In the genomic region with DNA sequence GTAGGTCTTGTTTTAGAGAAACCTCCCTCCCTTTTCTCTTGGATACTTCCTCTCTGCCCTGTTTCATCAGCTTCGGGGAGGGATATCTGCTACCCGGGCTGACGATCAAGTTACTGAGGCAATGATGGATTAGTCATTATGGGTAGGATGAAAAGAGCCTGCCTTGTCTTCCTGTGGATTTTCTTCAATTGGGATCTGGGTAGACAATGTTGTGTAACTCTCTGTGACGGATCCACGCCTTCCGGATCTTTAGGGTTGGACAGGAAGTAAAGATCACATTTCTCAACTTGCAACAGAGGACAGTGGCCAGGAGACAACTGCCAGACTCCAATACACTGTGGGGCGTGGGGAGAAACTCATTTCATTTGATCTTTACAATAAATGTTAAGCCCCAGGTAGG, we compare ENCODE assay signal across 11 cellular contexts. TPM values are rescaled to one million over a fixed set of nuclear protein-coding genes. Genes with fewer than 3 reads are reported as not detected.
DNase-seq lines count a peak whose midpoint lies in the region; ATAC-seq, FAIRE-seq and TF ChIP-seq lines count a peak whose summit lies in the region.
"Had no signal": no experiment of that assay in that cellular context is flagged by ENCODE, and none has a peak within 500 bp of the region (broad histone marks: within the 10 kb centered on the region; RNA-seq: fewer than 3 reads in every experiment).

No MANE protein-coding gene starts in this region.

- WGBS in K562 (ENCODE audit: insufficient coverage, low coverage, missing lambda C conversion rate): 18% methylated on average over 7 of the region's 7 CpGs

- H2AFZ ChIP-seq in K562 (ENCODE audit: low read depth, low read length): no peak overlapping the region

- ATAC-seq in K562 (peak; percentile 31), upper lobe of right lung (peak; percentile 87), GM18517 (IDR thresholded peaks at IDR 0.05; ENCODE audit: unreplicated experiment) (no peak), GM18858 (IDR thresholded peaks at IDR 0.05; ENCODE audit: unreplicated experiment) (no peak), GM19023 (IDR thresholded peaks at IDR 0.05; ENCODE audit: unreplicated experiment) (no peak)
- ATAC-seq: naive thymus-derived CD8-positive, alpha-beta T cell had no signal

- H3K9me3 ChIP-seq in K562 (replicated peaks; ENCODE audit: control insufficient read depth, insufficient read depth, low read depth, low read length) (no peaks in the 10 kb centered on the region), upper lobe of right lung (no peaks in the 10 kb centered on the region)

- H3K9ac ChIP-seq in K562 (ENCODE audit: insufficient read depth in 1 of 2, low read depth in 2 of 2, low read length in 2 of 2): no peak overlapping the region

- no peak for TF ChIP-seq RAD21 in K562 (CRISPR knock-in tag; conservative IDR thresholded peaks at IDR 0.05 in 1 of 2, IDR thresholded peaks at IDR 0.05 in 1 of 2)

- H3K4me1 ChIP-seq in K562 (replicated peaks in 1 of 2; ENCODE audit: control insufficient read depth in 2 of 2, insufficient read depth in 2 of 2, low read length in 2 of 2) (peaks cover 5 to 16% of the 10 kb centered on the region in 2 experiments; a peak in 3 of 5 replicates), upper lobe of right lung (no peaks in the 10 kb centered on the region)

- TF ChIP-seq CTCF in K562 (IDR thresholded peaks at IDR 0.05 in 2 of 3, conservative IDR thresholded peaks at IDR 0.05 in 1 of 3; ENCODE audit: insufficient read depth in 2 of 3, low read depth in 1 of 3, low read length in 3 of 3) (no peak), kidney epithelial cell (IDR thresholded peaks at IDR 0.05; ENCODE audit: insufficient read depth, low read length, poor library complexity, severe bottlenecking) (no peak), upper lobe of right lung (IDR thresholded peaks at IDR 0.05) (no peak)

- no peak overlapping the region for H3K4me2 ChIP-seq in K562 (ENCODE audit: insufficient read depth, low read length)

- H3K36me3 ChIP-seq in K562 (ENCODE audit: control insufficient read depth, insufficient read depth, low read length) (no peaks in the 10 kb centered on the region), kidney epithelial cell (ENCODE audit: control insufficient read depth, insufficient read depth, low read length) (no peaks in the 10 kb centered on the region), upper lobe of right lung (no peaks in the 10 kb centered on the region)

- peaks cover 5% of the 10 kb centered on the region for H4K20me1 ChIP-seq in K562 (replicated peaks; ENCODE audit: control insufficient read depth, insufficient read depth, low read length)

- H3K79me2 ChIP-seq in K562 (ENCODE audit: control insufficient read depth, insufficient read depth, low read length): no peaks in the 10 kb centered on the region

- BruUV-seq in K562 (replicated peaks; lab: Mats Ljungman, UMichigan): no TSS peak

- no peak overlapping the region for H3K4me3 ChIP-seq in K562
- H3K4me3 ChIP-seq in kidney epithelial cell (ENCODE audit: low read depth, low read length): no peak overlapping the region
- no peak overlapping the region for H3K4me3 ChIP-seq in upper lobe of right lung

- CTCF ChIA-PET in K562 (lab: Yijun Ruan, JAX; ENCODE audit: low intra/inter-chr PET ratio): no interaction called here

- FAIRE-seq in K562 (lab: Jason Lieb, UNC): no peak

- DNase-seq in LoVo (ENCODE audit: low spot score): peak; percentile 23
- no peak for DNase-seq in K562 (ENCODE audit: extremely low read depth in 1 of 4, low spot score in 3 of 4)
- DNase-seq in kidney epithelial cell (ENCODE audit: low read depth): peak; percentile 61
- DNase-seq in upper lobe of right lung: no peak
- DNase-seq: activated CD4-positive, alpha-beta T cell treated with anti-CD3 and anti-CD28 coated beads, Interleukin-2, amount 50 U/mL, for 4 hours; naive thymus-derived CD8-positive, alpha-beta T cell; NCI-H2171; stimulated activated CD8-positive, alpha-beta memory T cell treated with anti-CD3 and anti-CD28 coated beads, Interleukin-4, amount 100 ng/mL, for 48 hours had no signal

- no peak for TF ChIP-seq EP300 in K562 (IDR thresholded peaks at IDR 0.05; ENCODE audit: low read length)

- no peak for TF ChIP-seq POLR2A in K562 (conservative IDR thresholded peaks at IDR 0.05)

- POLR2A ChIA-PET in K562 (lab: Yijun Ruan, JAX): interaction anchor here (0.7 to 0.9 kb wide), 2 partner anchors 9 to 33 kb away, joined by 3 to 4 read pairs; no protein-coding TSS in a partner anchor

- H3K9me1 ChIP-seq in K562 (ENCODE audit: control insufficient read depth, insufficient read depth, low read length): no peaks in the 10 kb centered on the region

- H3K27ac ChIP-seq in K562 (ENCODE audit: extremely low read depth, low read depth, low read length): no peak overlapping the region
- H3K27ac ChIP-seq in upper lobe of right lung: no peak overlapping the region

- intact Hi-C loops in K562 (cut with micrococcal nuclease) (loop anchor here (2.0 kb wide), 1 partner anchor 34 kb away; no protein-coding TSS in a partner anchor), upper lobe of right lung (cut with DNase I) (no loop called here)

- peaks cover 3 to 18% of the 10 kb centered on the region in 2 experiments; a peak in 4 of 5 replicates for H3K27me3 ChIP-seq in K562 (ENCODE audit: control insufficient read depth in 2 of 2, insufficient read depth in 2 of 2, low read length in 2 of 2)
- H3K27me3 ChIP-seq in kidney epithelial cell (ENCODE audit: control insufficient read depth, insufficient read depth, low read length): no peaks in the 10 kb centered on the region
- H3K27me3 ChIP-seq in upper lobe of right lung: no peaks in the 10 kb centered on the region

- in situ Hi-C loops in K562 (cut with MboI): loop anchor here (5.0 kb wide), 1 partner anchor 36 kb away; no protein-coding TSS in a partner anchor

RNA-seq across cellular contexts. Expression of a gene that starts 11.3 kb away (rescaled TPM):
- total RNA-seq in K562 (2011; cell fraction: chromatin; rRNA removed; ENCODE audit: low replicate concordance): 0.16 TPM in 1 of 2 replicates, not detected in the other
- total RNA-seq in K562 (2011; cell fraction: nucleolus; rRNA removed): under 0.01 TPM in 2 replicates
- 0.07 and 0.08 TPM in 2 replicates for total RNA-seq in K562 (2011; cell fraction: nucleoplasm; rRNA removed)
- total RNA-seq in K562 (2014; rRNA removed) (0.05 TPM in 1 of 2 replicates, not detected in the other), K562 (2014; rRNA removed; fragmentation: Illumina TruSeq; extraction: Trizol) (not detected in 2 replicates), K562 (2015; rRNA removed; fragmentation: Illumina TruSeq; extraction: Trizol) (not detected in 2 replicates), K562 (2021) (0.02 and 0.09 TPM in 2 replicates), kidney epithelial cell (1.6 and 2.4 TPM in 2 replicates), upper lobe of right lung (0.09 TPM)
- polyA plus RNA-seq in K562 (2011; rRNA removed) (0.01 TPM in 1 of 2 replicates, not detected in the other), K562 (2014; fragmentation: Illumina TruSeq; extraction: Trizol) (not detected in 2 replicates), K562 (2014; fragmentation: Nextera tagmentation; extraction: Ambion mirVana) (not detected), K562 (2014; rRNA removed) (not detected in 2 replicates)
- 0.04 TPM in 1 of 2 replicates, not detected in the other for polyA plus RNA-seq in K562 (2011; cell fraction: cytosol; rRNA removed)
- polyA plus RNA-seq in K562 (2011; cell fraction: nucleus; rRNA removed): not detected in 2 replicates
- polyA plus RNA-seq in K562 (2012): not detected in 2 replicates
- polyA minus RNA-seq in K562 (2011; rRNA and poly(A)+ RNA removed): 0.04 TPM in 1 of 2 replicates, not detected in the other
- not detected in 2 replicates for polyA minus RNA-seq in K562 (2011; cell fraction: cytosol; rRNA and poly(A)+ RNA removed)
- polyA minus RNA-seq in K562 (2011; cell fraction: nucleus; rRNA and poly(A)+ RNA removed): 0.11 and 0.13 TPM in 2 replicates
- total RNA-seq: naive thymus-derived CD8-positive, alpha-beta T cell had no signal
- polyA plus RNA-seq: naive thymus-derived CD8-positive, alpha-beta T cell had no signal

RNA-seq across cellular contexts. Expression of a gene that starts 29.3 kb away (rescaled TPM):
- total RNA-seq in K562 (2011; cell fraction: chromatin; rRNA removed; ENCODE audit: low replicate concordance): 0.48 and 0.88 TPM in 2 replicates
- total RNA-seq in K562 (2011; cell fraction: nucleolus; rRNA removed): 0.26 and 0.50 TPM in 2 replicates
- 0.59 and 0.76 TPM in 2 replicates for total RNA-seq in K562 (2011; cell fraction: nucleoplasm; rRNA removed)
- total RNA-seq in K562 (2014; rRNA removed) (not detected in 2 replicates), K562 (2014; rRNA removed; fragmentation: Illumina TruSeq; extraction: Trizol) (not detected in 2 replicates), K562 (2015; rRNA removed; fragmentation: Illumina TruSeq; extraction: Trizol) (0.07 TPM in 1 of 2 replicates, not detected in the other), K562 (2021) (0.18 and 0.20 TPM in 2 replicates), kidney epithelial cell (0.07 TPM in 1 of 2 replicates, not detected in the other), upper lobe of right lung (not detected)
- polyA plus RNA-seq in K562 (2011; rRNA removed) (0.06 and 0.09 TPM in 2 replicates), K562 (2014; fragmentation: Illumina TruSeq; extraction: Trizol) (0.40 TPM in 1 of 2 replicates, not detected in the other), K562 (2014; fragmentation: Nextera tagmentation; extraction: Ambion mirVana) (not detected), K562 (2014; rRNA removed) (0.05 and 0.21 TPM in 2 replicates)
- 0.03 and 0.19 TPM in 2 replicates for polyA plus RNA-seq in K562 (2011; cell fraction: cytosol; rRNA removed)
- polyA plus RNA-seq in K562 (2011; cell fraction: nucleus; rRNA removed): 0.34 and 0.58 TPM in 2 replicates
- not detected in 2 replicates for polyA plus RNA-seq in K562 (2012)
- 0.07 and 0.09 TPM in 2 replicates for polyA minus RNA-seq in K562 (2011; rRNA and poly(A)+ RNA removed)
- not detected in 2 replicates for polyA minus RNA-seq in K562 (2011; cell fraction: cytosol; rRNA and poly(A)+ RNA removed)
- polyA minus RNA-seq in K562 (2011; cell fraction: nucleus; rRNA and poly(A)+ RNA removed): 0.22 TPM in 1 of 2 replicates, not detected in the other
- total RNA-seq: naive thymus-derived CD8-positive, alpha-beta T cell had no signal
- polyA plus RNA-seq: naive thymus-derived CD8-positive, alpha-beta T cell had no signal

RNA-seq across cellular contexts. Expression of a gene that starts 42.1 kb away (rescaled TPM):
- 30.7 and 44.8 TPM in 2 replicates for total RNA-seq in K562 (2011; cell fraction: chromatin; rRNA removed; ENCODE audit: low replicate concordance)
- 22.4 and 25.5 TPM in 2 replicates for total RNA-seq in K562 (2011; cell fraction: nucleolus; rRNA removed)
- total RNA-seq in K562 (2011; cell fraction: nucleoplasm; rRNA removed): 32.1 and 44.1 TPM in 2 replicates
- 11.3 and 15.0 TPM in 2 replicates for total RNA-seq in K562 (2014; rRNA removed)
- total RNA-seq in K562 (2014; rRNA removed; fragmentation: Illumina TruSeq; extraction: Trizol): 17.6 and 18.2 TPM in 2 replicates
- total RNA-seq in K562 (2015; rRNA removed; fragmentation: Illumina TruSeq; extraction: Trizol): 18.4 and 19.0 TPM in 2 replicates
- 16.6 and 18.0 TPM in 2 replicates for total RNA-seq in K562 (2021)
- 28.3 and 30.2 TPM in 2 replicates for polyA plus RNA-seq in K562 (2011; rRNA removed)
- polyA plus RNA-seq in K562 (2011; cell fraction: cytosol; rRNA removed): 11.9 and 20.5 TPM in 2 replicates
- 13.3 and 13.8 TPM in 2 replicates for polyA plus RNA-seq in K562 (2011; cell fraction: nucleus; rRNA removed)
- polyA plus RNA-seq in K562 (2012): 9.2 and 10.2 TPM in 2 replicates
- 9.2 and 11.2 TPM in 2 replicates for polyA plus RNA-seq in K562 (2014; fragmentation: Illumina TruSeq; extraction: Trizol)
- 1 to 10 TPM; 6.1 to 7.3 TPM for polyA plus RNA-seq in K562 (2014; fragmentation: Nextera tagmentation; extraction: Ambion mirVana)
- polyA plus RNA-seq in K562 (2014; rRNA removed): 10.0 and 10.2 TPM in 2 replicates
- 27.1 and 27.2 TPM in 2 replicates for polyA minus RNA-seq in K562 (2011; rRNA and poly(A)+ RNA removed)
- 10.6 and 13.2 TPM in 2 replicates for polyA minus RNA-seq in K562 (2011; cell fraction: cytosol; rRNA and poly(A)+ RNA removed)
- polyA minus RNA-seq in K562 (2011; cell fraction: nucleus; rRNA and poly(A)+ RNA removed): 8.9 and 17.3 TPM in 2 replicates
- 29.1 and 30.2 TPM in 2 replicates for total RNA-seq in kidney epithelial cell
- 25.4 TPM for total RNA-seq in upper lobe of right lung

RNA-seq across cellular contexts. Expression of a gene that starts 49.5 kb away (rescaled TPM):
- total RNA-seq in K562 (2011; cell fraction: chromatin; rRNA removed; ENCODE audit: low replicate concordance): 31.6 and 45.2 TPM in 2 replicates
- total RNA-seq in K562 (2011; cell fraction: nucleolus; rRNA removed): 32.4 and 38.0 TPM in 2 replicates
- total RNA-seq in K562 (2011; cell fraction: nucleoplasm; rRNA removed): 45.1 and 54.6 TPM in 2 replicates
- total RNA-seq in K562 (2014; rRNA removed): 9.0 and 13.0 TPM in 2 replicates
- total RNA-seq in K562 (2014; rRNA removed; fragmentation: Illumina TruSeq; extraction: Trizol): 7.6 and 9.1 TPM in 2 replicates
- total RNA-seq in K562 (2015; rRNA removed; fragmentation: Illumina TruSeq; extraction: Trizol): 6.8 and 7.2 TPM in 2 replicates
- 12.6 and 13.9 TPM in 2 replicates for total RNA-seq in K562 (2021)
- polyA plus RNA-seq in K562 (2011; rRNA removed): 27.6 and 30.2 TPM in 2 replicates
- 70.9 and 80.2 TPM in 2 replicates for polyA plus RNA-seq in K562 (2011; cell fraction: cytosol; rRNA removed)
- 37.7 and 43.4 TPM in 2 replicates for polyA plus RNA-seq in K562 (2011; cell fraction: nucleus; rRNA removed)
- polyA plus RNA-seq in K562 (2012): 10.1 and 12.8 TPM in 2 replicates
- 15.6 and 17.0 TPM in 2 replicates for polyA plus RNA-seq in K562 (2014; fragmentation: Illumina TruSeq; extraction: Trizol)
- polyA plus RNA-seq in K562 (2014; fragmentation: Nextera tagmentation; extraction: Ambion mirVana): 1 to 10 TPM; 1.6 to 2.8 TPM
- polyA plus RNA-seq in K562 (2014; rRNA removed): 10.9 and 13.0 TPM in 2 replicates
- polyA minus RNA-seq in K562 (2011; rRNA and poly(A)+ RNA removed): 29.7 and 48.7 TPM in 2 replicates
- 18.2 and 21.3 TPM in 2 replicates for polyA minus RNA-seq in K562 (2011; cell fraction: cytosol; rRNA and poly(A)+ RNA removed)
- polyA minus RNA-seq in K562 (2011; cell fraction: nucleus; rRNA and poly(A)+ RNA removed): 16.7 and 17.2 TPM in 2 replicates
- 14.9 and 16.0 TPM in 2 replicates for total RNA-seq in kidney epithelial cell
- 4.5 TPM for total RNA-seq in upper lobe of right lung

RNA-seq across cellular contexts. Expression of a gene that starts 59.6 kb away (rescaled TPM):
- total RNA-seq in K562 (2011; cell fraction: chromatin; rRNA removed; ENCODE audit: low replicate concordance): 39.7 and 43.4 TPM in 2 replicates
- total RNA-seq in K562 (2011; cell fraction: nucleolus; rRNA removed): 27.6 and 28.0 TPM in 2 replicates
- total RNA-seq in K562 (2011; cell fraction: nucleoplasm; rRNA removed): 46.8 and 63.5 TPM in 2 replicates
- total RNA-seq in K562 (2014; rRNA removed) (39.8 and 42.1 TPM in 2 replicates), K562 (2014; rRNA removed; fragmentation: Illumina TruSeq; extraction: Trizol) (65.5 and 81.6 TPM in 2 replicates), K562 (2015; rRNA removed; fragmentation: Illumina TruSeq; extraction: Trizol) (49.0 and 50.5 TPM in 2 replicates), K562 (2021) (89.2 and 91.8 TPM in 2 replicates), kidney epithelial cell (67.9 and 75.6 TPM in 2 replicates), upper lobe of right lung (109 TPM)
- polyA plus RNA-seq in K562 (2011; rRNA removed) (89.0 and 118 TPM in 2 replicates), K562 (2014; fragmentation: Illumina TruSeq; extraction: Trizol) (88.2 and 94.1 TPM in 2 replicates), K562 (2014; fragmentation: Nextera tagmentation; extraction: Ambion mirVana) (100 to 1,000 TPM; 252 to 288 TPM), K562 (2014; rRNA removed) (101 and 105 TPM in 2 replicates)
- 44.7 and 87.3 TPM in 2 replicates for polyA plus RNA-seq in K562 (2011; cell fraction: cytosol; rRNA removed)
- polyA plus RNA-seq in K562 (2011; cell fraction: nucleus; rRNA removed): 37.3 and 59.0 TPM in 2 replicates
- 113 TPM in 2 replicates for polyA plus RNA-seq in K562 (2012)
- 52.9 and 56.0 TPM in 2 replicates for polyA minus RNA-seq in K562 (2011; rRNA and poly(A)+ RNA removed)
- polyA minus RNA-seq in K562 (2011; cell fraction: cytosol; rRNA and poly(A)+ RNA removed): 27.2 and 28.1 TPM in 2 replicates
- polyA minus RNA-seq in K562 (2011; cell fraction: nucleus; rRNA and poly(A)+ RNA removed): 14.4 and 26.2 TPM in 2 replicates

Comparison
In these comparisons a context has a peak if more than half of its experiments do, and no peak if none do; other contexts are left out.
1. DNase-seq: peak in LoVo (single experiment) and kidney epithelial cell (single experiment); none in K562 (0 of 4) and upper lobe of right lung (single experiment).
2. ATAC-seq: peak in K562 (single experiment) and upper lobe of right lung (single experiment); none in GM18517 (single experiment), GM18858 (single experiment) and GM19023 (single experiment).